In genomic region chr1:25615172-25615541, GRCh38 we compare ENCODE assay signal across 11 cellular contexts. TPM values are rescaled to one million over a fixed set of nuclear protein-coding genes. Genes with fewer than 3 reads are reported as not detected.
DNase-seq lines count a peak whose midpoint lies in the region; ATAC-seq, FAIRE-seq and TF ChIP-seq lines count a peak whose summit lies in the region.
"Had no signal": no experiment of that assay in that cellular context is flagged by ENCODE, and none has a peak within 500 bp of the region (broad histone marks: within the 10 kb centered on the region; RNA-seq: fewer than 3 reads in every experiment).

No MANE protein-coding gene starts in this region.

- no peaks in the 10 kb centered on the region for H3K36me3 ChIP-seq in CD4-positive, CD25-positive, alpha-beta regulatory T cell (ENCODE audit: control insufficient read depth, insufficient read depth, low read length)
- H3K36me3 ChIP-seq in HEK293 (ENCODE audit: control insufficient read depth in 2 of 2, insufficient read depth in 1 of 2, low read length in 2 of 2) (no peaks in the 10 kb centered on the region), astrocyte (ENCODE audit: insufficient read depth, low read length) (no peaks in the 10 kb centered on the region)
- H3K36me3 ChIP-seq in effector memory CD4-positive, alpha-beta T cell (ENCODE audit: control insufficient read depth, insufficient read depth, low read length): no peaks in the 10 kb centered on the region
- H3K36me3 ChIP-seq: ascending aorta had no signal

- H3K4me2 ChIP-seq in astrocyte (ENCODE audit: low read length): peak overlapping the region; percentile 86

- no peak for ATAC-seq in CD4-positive, CD25-positive, alpha-beta regulatory T cell (ENCODE audit: low read depth in 2 of 2)

- peak overlapping the region in 3 of 4 donors; percentile 67 to 88 (median 76) for H3K4me3 Mint-ChIP-seq in CD4-positive, CD25-positive, alpha-beta regulatory T cell
- H3K4me3 Mint-ChIP-seq in astrocyte (ENCODE audit: unreplicated experiment) (no peak overlapping the region), nephron (peak overlapping the region; percentile 66 to 78 (median 75))

- H3K27me3 ChIP-seq in CD4-positive, CD25-positive, alpha-beta regulatory T cell (ENCODE audit: control insufficient read depth, insufficient read depth, low read length): peaks cover 16% of the 10 kb centered on the region
- peaks cover 60% of the 10 kb centered on the region for H3K27me3 ChIP-seq in astrocyte (ENCODE audit: insufficient read depth, low read length)
- no peaks in the 10 kb centered on the region for H3K27me3 ChIP-seq in effector memory CD4-positive, alpha-beta T cell (replicated peaks; ENCODE audit: control insufficient read depth, insufficient read depth, low read length, poor library complexity, severe bottlenecking)
- H3K27me3 ChIP-seq: ascending aorta had no signal

- H3K27ac Mint-ChIP-seq in CD4-positive, CD25-positive, alpha-beta regulatory T cell: peak overlapping the region in 1 of 3 donors; percentile 51
- no peak overlapping the region for H3K27ac Mint-ChIP-seq in astrocyte (ENCODE audit: unreplicated experiment)
- peak overlapping the region in 2 of 3 experiments; percentile 4 to 36 for H3K27ac Mint-ChIP-seq in nephron

- H3K4me3 ChIP-seq in CD4-positive, CD25-positive, alpha-beta regulatory T cell (ENCODE audit: low read depth, low read length): peak overlapping the region; percentile 13
- H3K4me3 ChIP-seq in HEK293 (ENCODE audit: low read depth, low read length) (no peak overlapping the region), astrocyte (ENCODE audit: insufficient read depth, low read depth, low read length) (no peak overlapping the region)
- no peak overlapping the region for H3K4me3 ChIP-seq in effector memory CD4-positive, alpha-beta T cell (ENCODE audit: insufficient read depth, low read depth, low read length, poor library complexity, severe bottlenecking)

- no peak for DNase-seq in CD4-positive, CD25-positive, alpha-beta regulatory T cell
- DNase-seq in astrocyte (ENCODE audit: low read depth) (no peak), SHP77 (lab: John Stamatoyannopoulos, UW) (no peak), NCI-H748 (lab: John Stamatoyannopoulos, UW; ENCODE audit: unreplicated experiment) (no peak), SIG-M5 (lab: John Stamatoyannopoulos, UW) (no peak)
- no peak for DNase-seq in effector memory CD4-positive, alpha-beta T cell
- DNase-seq: NCI-H2081; stimulated activated CD4-positive, alpha-beta T cell treated with anti-CD3 and anti-CD28 coated beads, Interleukin-4, amount 100 ng/mL, for 1 hour had no signal

- no peak overlapping the region for H3K9ac ChIP-seq in astrocyte (ENCODE audit: low read length)

- no peak for FAIRE-seq in astrocyte (lab: Jason Lieb, UNC)

- H3K36me3 Mint-ChIP-seq in CD4-positive, CD25-positive, alpha-beta regulatory T cell: no peaks in the 10 kb centered on the region
- H3K36me3 Mint-ChIP-seq in astrocyte (ENCODE audit: low read depth, unreplicated experiment) (peaks cover 2% of the 10 kb centered on the region), nephron (ENCODE audit: low read depth) (no peaks in the 10 kb centered on the region)

- H3K4me1 ChIP-seq in CD4-positive, CD25-positive, alpha-beta regulatory T cell (ENCODE audit: control insufficient read depth, insufficient read depth, low read length, poor library complexity, severe bottlenecking): peaks cover 37% of the 10 kb centered on the region
- H3K4me1 ChIP-seq in HEK293 (ENCODE audit: control insufficient read depth, insufficient read depth, low read length) (no peaks in the 10 kb centered on the region; the same call in 1 of the 2 replicates), astrocyte (ENCODE audit: insufficient read depth, low read length) (peaks cover 5% of the 10 kb centered on the region)
- H3K4me1 ChIP-seq in effector memory CD4-positive, alpha-beta T cell (ENCODE audit: control insufficient read depth, insufficient read depth, low read length, poor library complexity, severe bottlenecking): peaks cover 29% of the 10 kb centered on the region

- peaks cover 60% of the 10 kb centered on the region for H3K27me3 Mint-ChIP-seq in CD4-positive, CD25-positive, alpha-beta regulatory T cell
- H3K27me3 Mint-ChIP-seq in astrocyte (ENCODE audit: low read depth, unreplicated experiment) (peaks cover 75% of the 10 kb centered on the region), nephron (ENCODE audit: low read depth) (peaks cover 66% of the 10 kb centered on the region)

- no peaks in the 10 kb centered on the region for H3K9me3 Mint-ChIP-seq in CD4-positive, CD25-positive, alpha-beta regulatory T cell
- H3K9me3 Mint-ChIP-seq in astrocyte (ENCODE audit: unreplicated experiment) (no peaks in the 10 kb centered on the region), nephron (no peaks in the 10 kb centered on the region)

- no peaks in the 10 kb centered on the region for H3K79me2 ChIP-seq in astrocyte (ENCODE audit: insufficient read depth, low read length)

- no peak overlapping the region for H3K27ac ChIP-seq in CD4-positive, CD25-positive, alpha-beta regulatory T cell (ENCODE audit: insufficient read depth, low read length, poor library complexity, severe bottlenecking)
- H3K27ac ChIP-seq in HEK293 (ENCODE audit: extremely low read depth, low read depth, low read length) (no peak overlapping the region), astrocyte (ENCODE audit: low read depth, low read length) (no peak overlapping the region)
- no peak overlapping the region for H3K27ac ChIP-seq in effector memory CD4-positive, alpha-beta T cell (ENCODE audit: insufficient read depth, low read length, poor library complexity, severe bottlenecking)

- H3K9me3 ChIP-seq in CD4-positive, CD25-positive, alpha-beta regulatory T cell (ENCODE audit: control insufficient read depth in 2 of 2, low read length in 2 of 2): no peaks in the 10 kb centered on the region
- H3K9me3 ChIP-seq in HEK293 (ENCODE audit: control insufficient read depth, insufficient read depth, low read depth, low read length) (no peaks in the 10 kb centered on the region), astrocyte (ENCODE audit: insufficient read depth, low read depth, low read length) (no peaks in the 10 kb centered on the region)
- H3K9me3 ChIP-seq in effector memory CD4-positive, alpha-beta T cell (ENCODE audit: control insufficient read depth, low read length): no peaks in the 10 kb centered on the region
- H3K9me3 ChIP-seq: ascending aorta had no signal

- H4K20me1 ChIP-seq in astrocyte (ENCODE audit: insufficient read depth, low read length): peaks cover 13% of the 10 kb centered on the region

- CTCF ChIA-PET in HEK293 (lab: Yijun Ruan, JAX): interaction anchor here (0.9 to 1.9 kb wide), 3 partner anchors 61 to 194 kb away, joined by 3 to 9 read pairs (median 7); no protein-coding TSS in a partner anchor

- TF ChIP-seq CTCF in HEK293 (tag by site-specific recombination; IDR thresholded peaks at IDR 0.05) (no peak), astrocyte (IDR thresholded peaks at IDR 0.05; ENCODE audit: insufficient read depth, low read depth, low read length) (no peak), nephron (IDR thresholded peaks at IDR 0.05; ENCODE audit: unreplicated experiment in 3 of 3) (no peak)

- no peak overlapping the region for H2AFZ ChIP-seq in astrocyte (ENCODE audit: low read depth, low read length)

- POLR2A ChIA-PET in HEK293 (lab: Yijun Ruan, JAX): no interaction called here

- peaks cover 16 to 46% (median 28%) of the 10 kb centered on the region in 4 donors for H3K4me1 Mint-ChIP-seq in CD4-positive, CD25-positive, alpha-beta regulatory T cell
- H3K4me1 Mint-ChIP-seq in astrocyte (ENCODE audit: low read depth, unreplicated experiment) (no peaks in the 10 kb centered on the region), nephron (peaks cover 29% of the 10 kb centered on the region)

TF ChIP-seq in HEK293, 187 proteins besides CTCF, POLR2A, EP300 and RAD21:
- peak; percentile 78 for TF ChIP-seq PRDM1 (tag by site-specific recombination; IDR thresholded peaks at IDR 0.05)
- no peak for TF ChIP-seq BCL11B (tag by site-specific recombination; IDR thresholded peaks at IDR 0.05; ENCODE audit: low read depth)
- TF ChIP-seq ZNF391 (tag by site-specific recombination; IDR thresholded peaks at IDR 0.05; ENCODE audit: borderline replicate concordance, low read depth): no peak
- TF ChIP-seq SCRT2 (tag by site-specific recombination; IDR thresholded peaks at IDR 0.05): peak; percentile 73; the same call in 1 of the 2 replicates

RNA-seq across cellular contexts. Expression of gene MAN1C1, which starts 1.4 kb away (rescaled TPM):
- 15.1 TPM for total RNA-seq in CD4-positive, CD25-positive, alpha-beta regulatory T cell
- polyA plus RNA-seq in CD4-positive, CD25-positive, alpha-beta regulatory T cell: 1 to 10 TPM; 3.1 to 3.5 (median 3.3) TPM
- 0.86 and 1.6 TPM in 2 replicates for total RNA-seq in astrocyte
